Comparison of ENCODE assay signal across 20 cellular contexts in genomic region chr5:150038547-150038946, GRCh38.
A peak's percentile ranks its signal among the peaks of the same experiment; 100 is the strongest.
DNase-seq lines count a peak whose midpoint lies in the region; ATAC-seq and TF ChIP-seq lines count a peak whose summit lies in the region.
"Had no signal": no experiment of that assay in that cellular context is flagged by ENCODE, and none has a peak within 500 bp of the region (broad histone marks: within the 10 kb centered on the region; RNA-seq: fewer than 3 reads in every experiment).

No MANE protein-coding gene starts in this region.

- ATAC-seq in SK-N-SH treated with all-trans-retinoic acid at 6 μM for 48 hours (0 out of 3 replicates have a peak, but pooled peaks have one; percentile 5), HG03432 (IDR thresholded peaks at IDR 0.05; ENCODE audit: unreplicated experiment) (no peak)
- no peak for ATAC-seq in stimulated activated memory B cell treated with anti-CD40 and anti-IgM and Interleukin-4, amounts not matched to agents 10 μg/mL and 1 μg/mL and 100 μg/mL, for 72 hours
- ATAC-seq: GM12878 had no signal

- H3K27me3 Mint-ChIP-seq in T-helper 1 cell treated with Interleukin-12 subunit alpha and Interleukin-12 subunit beta and Interleukin-4 antibody, amounts not matched to agents 30 μg/mL and 1 μg/mL, for 36 hours (ENCODE audit: low read depth) = no peaks in the 10 kb centered on the region
- no peaks in the 10 kb centered on the region for H3K27me3 Mint-ChIP-seq in stimulated activated memory B cell treated with anti-CD40 and anti-IgM and Interleukin-4, amounts not matched to agents 10 μg/mL and 1 μg/mL and 100 μg/mL, for 72 hours
- H3K27me3 Mint-ChIP-seq: B cell had no signal

- H3K27ac Mint-ChIP-seq in T-helper 1 cell treated with Interleukin-12 subunit alpha and Interleukin-12 subunit beta and Interleukin-4 antibody, amounts not matched to agents 30 μg/mL and 1 μg/mL, for 36 hours = peak overlapping the region; percentile 42
- no peak overlapping the region for H3K27ac Mint-ChIP-seq in stimulated activated memory B cell treated with anti-CD40 and anti-IgM and Interleukin-4, amounts not matched to agents 10 μg/mL and 1 μg/mL and 100 μg/mL, for 72 hours
- H3K27ac Mint-ChIP-seq: B cell had no signal

- peaks cover 64% of the 10 kb centered on the region for H3K36me3 Mint-ChIP-seq in T-helper 1 cell treated with Interleukin-12 subunit alpha and Interleukin-12 subunit beta and Interleukin-4 antibody, amounts not matched to agents 30 μg/mL and 1 μg/mL, for 36 hours (ENCODE audit: low read depth)
- peaks cover 88% of the 10 kb centered on the region for H3K36me3 Mint-ChIP-seq in stimulated activated memory B cell treated with anti-CD40 and anti-IgM and Interleukin-4, amounts not matched to agents 10 μg/mL and 1 μg/mL and 100 μg/mL, for 72 hours

- no peak for DNase-seq in T-helper 1 cell
- peak; percentile 62 for DNase-seq in fibroblast of peridontal ligament (ENCODE audit: extremely low read depth)
- no peak for DNase-seq in NCI-H446 treated with DMSO at 0.1 percent for 48 hours (lab: John Stamatoyannopoulos, UW)
- DNase-seq: DMS79, GOT3, HCEC 1CT, IMR-90, NCI-H1105, NCI-H146, NCI-H2029, NCI-H2171 treated with DMSO at 0.1 percent for 48 hours, NCI-H526, OCI-M1, SJCRH30 had no signal

- H3K4me1 Mint-ChIP-seq in T-helper 1 cell treated with Interleukin-12 subunit alpha and Interleukin-12 subunit beta and Interleukin-4 antibody, amounts not matched to agents 30 μg/mL and 1 μg/mL, for 36 hours (ENCODE audit: low read depth) = peaks cover 8% of the 10 kb centered on the region
- peaks cover 20% of the 10 kb centered on the region for H3K4me1 Mint-ChIP-seq in stimulated activated memory B cell treated with anti-CD40 and anti-IgM and Interleukin-4, amounts not matched to agents 10 μg/mL and 1 μg/mL and 100 μg/mL, for 72 hours

- H3K9me3 Mint-ChIP-seq in T-helper 1 cell treated with Interleukin-12 subunit alpha and Interleukin-12 subunit beta and Interleukin-4 antibody, amounts not matched to agents 30 μg/mL and 1 μg/mL, for 36 hours = no peaks in the 10 kb centered on the region
- H3K9me3 Mint-ChIP-seq in stimulated activated memory B cell treated with anti-CD40 and anti-IgM and Interleukin-4, amounts not matched to agents 10 μg/mL and 1 μg/mL and 100 μg/mL, for 72 hours = no peaks in the 10 kb centered on the region

- H3K4me3 Mint-ChIP-seq in T-helper 1 cell treated with Interleukin-12 subunit alpha and Interleukin-12 subunit beta and Interleukin-4 antibody, amounts not matched to agents 30 μg/mL and 1 μg/mL, for 36 hours = no peak overlapping the region
- no peak overlapping the region for H3K4me3 Mint-ChIP-seq in stimulated activated memory B cell treated with anti-CD40 and anti-IgM and Interleukin-4, amounts not matched to agents 10 μg/mL and 1 μg/mL and 100 μg/mL, for 72 hours
- H3K4me3 Mint-ChIP-seq: B cell had no signal

TF ChIP-seq in SK-N-SH treated with all-trans-retinoic acid at 6 μM for 48 hours, 23 proteins besides CTCF, POLR2A, EP300 and RAD21 (continues in another document):
- no peak for TF ChIP-seq CREB5 (CRISPR knock-in tag; IDR thresholded peaks at IDR 0.05; ENCODE audit: low read depth)
- peak; percentile 88 for TF ChIP-seq ZNF8 (CRISPR knock-in tag; IDR thresholded peaks at IDR 0.05)
- no peak for TF ChIP-seq BACH2 (CRISPR knock-in tag; IDR thresholded peaks at IDR 0.05; ENCODE audit: borderline replicate concordance)
- no peak for TF ChIP-seq ZFP3 (CRISPR knock-in tag; IDR thresholded peaks at IDR 0.05)
- TF ChIP-seq TOX (CRISPR knock-in tag; IDR thresholded peaks at IDR 0.05; ENCODE audit: borderline replicate concordance) = peak; percentile 40; the same call in 1 of the 2 replicates
- no peak for TF ChIP-seq RARB (CRISPR knock-in tag; IDR thresholded peaks at IDR 0.05)
- TF ChIP-seq TCF4 (CRISPR knock-in tag; IDR thresholded peaks at IDR 0.05; ENCODE audit: borderline replicate concordance) = peak; percentile 54
- no peak for TF ChIP-seq ZFP30 (CRISPR knock-in tag; IDR thresholded peaks at IDR 0.05)
- no peak for TF ChIP-seq ZNF565 (CRISPR knock-in tag; conservative IDR thresholded peaks at IDR 0.05; ENCODE audit: low read depth)
- peak; percentile 97 for TF ChIP-seq ZNF70 (CRISPR knock-in tag; IDR thresholded peaks at IDR 0.05)
- no peak for TF ChIP-seq PPARA (CRISPR knock-in tag; IDR thresholded peaks at IDR 0.05; ENCODE audit: borderline replicate concordance)
- TF ChIP-seq GLIS3 (CRISPR knock-in tag; IDR thresholded peaks at IDR 0.05) = no peak
- no peak for TF ChIP-seq ZC3H10 (CRISPR knock-in tag; IDR thresholded peaks at IDR 0.05)
- no peak for TF ChIP-seq TSHZ2 (CRISPR knock-in tag; IDR thresholded peaks at IDR 0.05)
- TF ChIP-seq ISL1 (CRISPR knock-in tag; IDR thresholded peaks at IDR 0.05) = peak; percentile 33; the same call in 1 of the 2 replicates
- TF ChIP-seq, protein P1, sequence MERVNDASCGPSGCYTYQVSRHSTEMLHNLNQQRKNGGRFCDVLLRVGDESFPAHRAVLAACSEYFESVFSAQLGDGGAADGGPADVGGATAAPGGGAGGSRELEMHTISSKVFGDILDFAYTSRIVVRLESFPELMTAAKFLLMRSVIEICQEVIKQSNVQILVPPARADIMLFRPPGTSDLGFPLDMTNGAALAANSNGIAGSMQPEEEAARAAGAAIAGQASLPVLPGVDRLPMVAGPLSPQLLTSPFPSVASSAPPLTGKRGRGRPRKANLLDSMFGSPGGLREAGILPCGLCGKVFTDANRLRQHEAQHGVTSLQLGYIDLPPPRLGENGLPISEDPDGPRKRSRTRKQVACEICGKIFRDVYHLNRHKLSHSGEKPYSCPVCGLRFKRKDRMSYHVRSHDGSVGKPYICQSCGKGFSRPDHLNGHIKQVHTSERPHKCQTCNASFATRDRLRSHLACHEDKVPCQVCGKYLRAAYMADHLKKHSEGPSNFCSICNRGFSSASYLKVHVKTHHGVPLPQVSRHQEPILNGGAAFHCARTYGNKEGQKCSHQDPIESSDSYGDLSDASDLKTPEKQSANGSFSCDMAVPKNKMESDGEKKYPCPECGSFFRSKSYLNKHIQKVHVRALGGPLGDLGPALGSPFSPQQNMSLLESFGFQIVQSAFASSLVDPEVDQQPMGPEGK (CRISPR knock-in tag; IDR thresholded peaks at IDR 0.05; ENCODE audit: borderline replicate concordance) = no peak
- TF ChIP-seq, protein P2, sequence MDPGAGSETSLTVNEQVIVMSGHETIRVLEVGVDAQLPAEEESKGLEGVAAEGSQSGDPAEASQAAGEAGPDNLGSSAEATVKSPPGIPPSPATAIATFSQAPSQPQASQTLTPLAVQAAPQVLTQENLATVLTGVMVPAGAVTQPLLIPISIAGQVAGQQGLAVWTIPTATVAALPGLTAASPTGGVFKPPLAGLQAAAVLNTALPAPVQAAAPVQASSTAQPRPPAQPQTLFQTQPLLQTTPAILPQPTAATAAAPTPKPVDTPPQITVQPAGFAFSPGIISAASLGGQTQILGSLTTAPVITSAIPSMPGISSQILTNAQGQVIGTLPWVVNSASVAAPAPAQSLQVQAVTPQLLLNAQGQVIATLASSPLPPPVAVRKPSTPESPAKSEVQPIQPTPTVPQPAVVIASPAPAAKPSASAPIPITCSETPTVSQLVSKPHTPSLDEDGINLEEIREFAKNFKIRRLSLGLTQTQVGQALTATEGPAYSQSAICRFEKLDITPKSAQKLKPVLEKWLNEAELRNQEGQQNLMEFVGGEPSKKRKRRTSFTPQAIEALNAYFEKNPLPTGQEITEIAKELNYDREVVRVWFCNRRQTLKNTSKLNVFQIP (CRISPR knock-in tag; IDR thresholded peaks at IDR 0.05; ENCODE audit: borderline replicate concordance, low read depth) = no peak
- no peak for TF ChIP-seq ARNTL (CRISPR knock-in tag; IDR thresholded peaks at IDR 0.05; ENCODE audit: borderline replicate concordance, low read depth)
- TF ChIP-seq ESRRG (CRISPR knock-in tag; IDR thresholded peaks at IDR 0.05) = no peak
- no peak for TF ChIP-seq CSDC2 (CRISPR knock-in tag; IDR thresholded peaks at IDR 0.05)
